28 cellular contexts compared by ENCODE assay signal in the genomic region with DNA sequence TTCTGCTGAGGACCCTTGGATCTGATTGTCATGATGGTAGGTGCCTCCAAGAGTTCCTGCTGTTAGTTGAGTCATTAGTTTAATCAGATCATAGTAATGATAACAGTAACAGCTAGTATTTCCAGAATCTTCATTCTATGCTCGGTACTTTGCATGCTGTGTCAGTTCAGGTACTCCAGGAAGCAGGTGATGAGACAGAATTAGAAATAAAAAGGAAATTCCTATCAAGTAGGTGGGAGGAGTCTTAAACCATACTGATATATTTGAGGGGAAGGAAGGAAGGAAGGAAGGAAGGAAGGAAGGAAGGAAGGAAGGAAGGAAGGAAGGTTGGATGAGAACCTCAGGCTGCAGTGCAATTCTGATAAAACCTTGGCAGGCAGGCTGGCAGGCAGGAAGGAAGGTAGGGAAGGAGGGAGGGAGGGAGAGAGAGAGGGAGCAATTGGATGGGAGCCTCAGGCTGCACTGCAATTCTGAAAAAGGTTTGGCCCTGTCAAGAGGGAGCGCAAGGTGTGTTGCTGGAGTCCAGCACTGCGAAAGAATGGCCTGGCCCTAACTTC.
"Had no signal": no experiment of that assay in that cellular context is flagged by ENCODE, and none has a peak within 500 bp of the region (broad histone marks: within the 10 kb centered on the region; RNA-seq: fewer than 3 reads in every experiment).

No MANE protein-coding gene starts in this region.

- H3K4me1 Mint-ChIP-seq: activated B cell treated with CpG ODN at 0.5 μM for 24 hours; activated T-helper 17 cell treated with anti-CD3 and anti-CD28 coated beads, Interleukin-2, amount 50 U/mL, for 72 hours; central memory CD8-positive, alpha-beta T cell; endodermal cell; T-helper 17 cell had no signal

- H3K36me3 ChIP-seq: brain microvascular endothelial cell, heart left ventricle, WERI-Rb-1 had no signal

- H3K27ac Mint-ChIP-seq: activated B cell treated with CpG ODN at 0.5 μM for 24 hours; activated CD8-positive, alpha-beta T cell treated with anti-CD3 and anti-CD28 coated beads for 36 hours; activated naive CD8-positive, alpha-beta T cell; activated T-helper 17 cell treated with anti-CD3 and anti-CD28 coated beads, Interleukin-2, amount 50 U/mL, for 72 hours; dendritic cell treated with granulocyte-macrophage colony-stimulating factor and Interleukin-4, amounts not matched to agents 40 ng/mL and 50 ng/mL, for 4 days; endodermal cell; T-helper 17 cell; T-helper 2 cell treated with Interferon-gamma antibody and Interleukin-4, amounts not matched to agents 5 μg/mL and 100 μg/mL, for 36 hours had no signal

- H3K9me3 Mint-ChIP-seq: activated B cell treated with CpG ODN at 0.5 μM for 24 hours; activated CD8-positive, alpha-beta T cell treated with anti-CD3 and anti-CD28 coated beads for 36 hours; activated T-cell treated with anti-CD3 and anti-CD28 coated beads, Interleukin-2, amount 50 U/mL, for 4 hours; activated T-helper 17 cell treated with anti-CD3 and anti-CD28 coated beads, Interleukin-2, amount 50 U/mL, for 72 hours; central memory CD8-positive, alpha-beta T cell; dendritic cell treated with granulocyte-macrophage colony-stimulating factor and Interleukin-4, amounts not matched to agents 40 ng/mL and 50 ng/mL, for 4 days; endodermal cell; T-helper 2 cell treated with Interferon-gamma antibody and Interleukin-4, amounts not matched to agents 5 μg/mL and 100 μg/mL, for 36 hours had no signal

- H3K27me3 ChIP-seq: brain microvascular endothelial cell, dorsolateral prefrontal cortex, heart left ventricle had no signal

- H3K9me3 ChIP-seq: heart left ventricle had no signal

- H3K4me3 ChIP-seq: coronary artery, dorsolateral prefrontal cortex, heart left ventricle had no signal

- H3K4me1 ChIP-seq: heart left ventricle had no signal

- H3K27ac ChIP-seq: brain microvascular endothelial cell, coronary artery, dorsolateral prefrontal cortex, heart left ventricle, WERI-Rb-1 had no signal

- H3K4me3 Mint-ChIP-seq: activated B cell treated with CpG ODN at 0.5 μM for 24 hours; activated CD8-positive, alpha-beta T cell treated with anti-CD3 and anti-CD28 coated beads for 36 hours; activated naive CD8-positive, alpha-beta T cell; activated T-cell treated with anti-CD3 and anti-CD28 coated beads, Interleukin-2, amount 50 U/mL, for 4 hours; activated T-helper 17 cell treated with anti-CD3 and anti-CD28 coated beads, Interleukin-2, amount 50 U/mL, for 72 hours; central memory CD8-positive, alpha-beta T cell; dendritic cell treated with granulocyte-macrophage colony-stimulating factor and Interleukin-4, amounts not matched to agents 40 ng/mL and 50 ng/mL, for 4 days; endodermal cell; T-helper 17 cell; T-helper 2 cell treated with Interferon-gamma antibody and Interleukin-4, amounts not matched to agents 5 μg/mL and 100 μg/mL, for 36 hours had no signal

- H3K27me3 Mint-ChIP-seq: activated B cell treated with CpG ODN at 0.5 μM for 24 hours; activated CD8-positive, alpha-beta T cell treated with anti-CD3 and anti-CD28 coated beads for 36 hours; activated naive CD8-positive, alpha-beta T cell; activated T-helper 17 cell treated with anti-CD3 and anti-CD28 coated beads, Interleukin-2, amount 50 U/mL, for 72 hours; central memory CD8-positive, alpha-beta T cell; dendritic cell treated with granulocyte-macrophage colony-stimulating factor and Interleukin-4, amounts not matched to agents 40 ng/mL and 50 ng/mL, for 4 days; T-helper 17 cell had no signal

- DNase-seq: activated B cell treated with CpG ODN at 0.5 μM for 24 hours; activated CD4-positive, alpha-beta T cell treated with anti-CD3 and anti-CD28 coated beads for 48 hours; activated CD4-positive, alpha-beta T cell treated with anti-CD3 and anti-CD28 coated beads, Interleukin-2, amount 50 U/mL, for 1 hour; activated CD4-positive, alpha-beta T cell treated with anti-CD3 and anti-CD28 coated beads, Interleukin-2, amount 50 U/mL, for 48 hours; activated CD8-positive, alpha-beta memory T cell treated with anti-CD3 and anti-CD28 coated beads for 24 hours; activated CD8-positive, alpha-beta T cell treated with anti-CD3 and anti-CD28 coated beads for 36 hours; activated effector memory CD4-positive, alpha-beta T cell treated with Interleukin-2 at 50 U/mL for 16 hours; activated gamma-delta T cell treated with Interleukin-2 at 50 U/mL for 16 hours; activated naive CD4-positive, alpha-beta T cell treated with anti-CD3 and anti-CD28 coated beads, Interleukin-2, amount 50 U/mL, for 16 hours; activated naive CD4-positive, alpha-beta T cell treated with Interleukin-2 at 50 U/mL for 16 hours; activated T-cell treated with anti-CD3 and anti-CD28 coated beads, Interleukin-2, amount 50 U/mL, for 4 hours; amniotic stem cell; anterior cingulate cortex; brain microvascular endothelial cell; dorsolateral prefrontal cortex; effector memory CD4-positive, alpha-beta T cell; endodermal cell; glutamatergic neuron; heart left ventricle; T-helper 17 cell; T1000; WERI-Rb-1 had no signal
